ENCODE assay signal across 9 cellular contexts in the genomic region with DNA sequence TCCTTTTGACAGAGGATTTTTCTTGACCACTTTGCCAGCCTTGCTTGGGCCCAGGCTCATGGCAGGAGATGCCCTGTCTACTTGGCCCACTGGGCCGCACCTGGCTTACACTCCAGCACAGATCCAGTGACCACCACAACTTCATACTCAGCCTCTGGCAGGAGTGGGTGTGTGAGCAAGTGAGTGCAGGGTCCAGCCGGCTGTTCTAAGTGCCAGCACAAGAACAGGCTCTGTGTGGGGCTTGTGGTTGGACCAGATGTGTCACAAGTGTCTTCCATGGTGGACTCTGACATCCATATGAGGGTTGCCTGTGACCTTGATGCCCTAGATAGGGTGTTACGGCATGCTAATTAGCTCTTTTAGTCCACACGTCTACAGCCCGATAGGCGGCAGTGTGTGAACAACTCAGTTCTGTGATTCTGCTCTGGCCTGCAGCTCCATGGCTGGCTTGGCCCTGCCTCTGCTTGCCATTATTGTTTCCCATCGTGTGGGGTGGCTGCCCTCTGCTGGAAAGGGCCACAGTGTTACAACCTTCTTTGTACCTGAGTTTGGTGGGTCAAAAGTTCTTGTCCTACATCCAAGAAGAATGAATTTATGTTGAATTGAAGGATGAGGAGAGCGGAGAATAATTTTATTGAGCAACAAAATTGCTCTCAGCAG.
DNase-seq lines count a peak whose midpoint lies in the region; ATAC-seq, FAIRE-seq and TF ChIP-seq lines count a peak whose summit lies in the region.
"Had no signal": no experiment of that assay in that cellular context is flagged by ENCODE, and none has a peak within 500 bp of the region (broad histone marks: within the 10 kb centered on the region; RNA-seq: fewer than 3 reads in every experiment).

No MANE protein-coding gene starts in this region.

- intact Hi-C loops in lower lobe of right lung (cut with DNase I): no loop called here

- peak; percentile 17 for TF ChIP-seq CTCF in lower lobe of right lung (IDR thresholded peaks at IDR 0.05)

- H3K4me3 ChIP-seq in lower lobe of right lung: no peak overlapping the region

- DNase-seq in DMS53 (lab: John Stamatoyannopoulos, UW) (peak; percentile 89), NCI-H510A treated with DMSO at 0.1 percent for 48 hours (lab: John Stamatoyannopoulos, UW) (peak; percentile 12), amniotic epithelial cell (ENCODE audit: low read depth) (peak; percentile 41), lower lobe of right lung (no peak), activated gamma-delta T cell (lab: John Stamatoyannopoulos, UW) (no peak), frontal cortex (ENCODE audit: low spot score in 2 of 2) (no peak)
- DNase-seq: left cardiac atrium had no signal

- no peaks in the 10 kb centered on the region for H3K36me3 ChIP-seq in lower lobe of right lung

- FAIRE-seq in frontal cortex (lab: Jason Lieb, UNC): no peak

- H3K27ac ChIP-seq in lower lobe of right lung: no peak overlapping the region

- ATAC-seq in GM18870 (IDR thresholded peaks at IDR 0.05; ENCODE audit: unreplicated experiment) (peak; percentile 93), HG03025 (IDR thresholded peaks at IDR 0.05; ENCODE audit: low FRiP score, unreplicated experiment) (peak; percentile 88), lower lobe of right lung (peak in 1 of 2 donors; percentile 43)

- H3K27me3 ChIP-seq in lower lobe of right lung (ENCODE audit: low read depth): no peaks in the 10 kb centered on the region

- no peaks in the 10 kb centered on the region for H3K4me1 ChIP-seq in lower lobe of right lung

- no peaks in the 10 kb centered on the region for H3K9me3 ChIP-seq in lower lobe of right lung

Comparison
In these comparisons a context has a peak if more than half of its experiments do, and no peak if none do; other contexts are left out.
1. DNase-seq: peak in DMS53 (single experiment), NCI-H510A treated with DMSO at 0.1 percent for 48 hours (single experiment) and amniotic epithelial cell (single experiment); none in lower lobe of right lung (single experiment), activated gamma-delta T cell (single experiment) and frontal cortex (0 of 2).